ENCODE assay signal across 8 cellular contexts in genomic region chr11:116073854-116074837, GRCh38.
DNase-seq lines count a peak whose midpoint lies in the region; ATAC-seq lines count a peak whose summit lies in the region.

No MANE protein-coding gene starts in this region.

- DNase-seq in Daoy (ENCODE audit: low read depth) (peak; percentile 73), NCI-H1092 treated with DMSO at 0.1 percent for 48 hours (lab: John Stamatoyannopoulos, UW) (peak; percentile 84), LoVo (ENCODE audit: low spot score) (no peak), H4 (ENCODE audit: low spot score) (no peak)
- no peak for DNase-seq in activated naive CD4-positive, alpha-beta T cell treated with anti-CD3 and anti-CD28 coated beads, Interleukin-2, amount 10 ng/mL, durations not matched to agents 7 days and 5 days
- DNase-seq in activated T-cell treated with anti-CD3 and anti-CD28 coated beads, Interleukin-2, amount 50 U/mL, for 1 hour: no peak

- no peaks in the 10 kb centered on the region for H3K27me3 Mint-ChIP-seq in activated naive CD4-positive, alpha-beta T cell treated with anti-CD3 and anti-CD28 coated beads, Interleukin-2, amount 10 ng/mL, durations not matched to agents 7 days and 5 days

- no peaks in the 10 kb centered on the region for H3K27me3 ChIP-seq in endocrine pancreas (ENCODE audit: control insufficient read depth, insufficient read depth, low read length)

- H3K4me1 Mint-ChIP-seq in activated naive CD4-positive, alpha-beta T cell treated with anti-CD3 and anti-CD28 coated beads, Interleukin-2, amount 10 ng/mL, durations not matched to agents 7 days and 5 days: no peaks in the 10 kb centered on the region

- H3K36me3 ChIP-seq in endocrine pancreas (ENCODE audit: control insufficient read depth, insufficient read depth, low read length): no peaks in the 10 kb centered on the region

- H3K36me3 Mint-ChIP-seq in activated naive CD4-positive, alpha-beta T cell treated with anti-CD3 and anti-CD28 coated beads, Interleukin-2, amount 10 ng/mL, durations not matched to agents 7 days and 5 days: no peaks in the 10 kb centered on the region

- ATAC-seq in GM21447 (IDR thresholded peaks at IDR 0.05; ENCODE audit: unreplicated experiment): peak; percentile 60

- no peaks in the 10 kb centered on the region for H3K4me1 ChIP-seq in endocrine pancreas (ENCODE audit: control insufficient read depth, insufficient read depth, low read length)

- H3K27ac Mint-ChIP-seq in activated naive CD4-positive, alpha-beta T cell treated with anti-CD3 and anti-CD28 coated beads, Interleukin-2, amount 10 ng/mL, durations not matched to agents 7 days and 5 days: no peak overlapping the region

- H3K9ac ChIP-seq in endocrine pancreas (ENCODE audit: control insufficient read depth, insufficient read depth, low read length): no peak overlapping the region

- peak overlapping the region; percentile 23 for H3K4me3 ChIP-seq in endocrine pancreas (ENCODE audit: control insufficient read depth, insufficient read depth, low read length)

- no peaks in the 10 kb centered on the region for H3K9me3 ChIP-seq in endocrine pancreas (ENCODE audit: control insufficient read depth, low read length)

- no peak overlapping the region for H3K4me3 Mint-ChIP-seq in activated naive CD4-positive, alpha-beta T cell treated with anti-CD3 and anti-CD28 coated beads, Interleukin-2, amount 10 ng/mL, durations not matched to agents 7 days and 5 days

- H3K9me3 Mint-ChIP-seq in activated naive CD4-positive, alpha-beta T cell treated with anti-CD3 and anti-CD28 coated beads, Interleukin-2, amount 10 ng/mL, durations not matched to agents 7 days and 5 days: no peaks in the 10 kb centered on the region

- CTCF ChIA-PET in activated naive CD4-positive, alpha-beta T cell treated with anti-CD3 and anti-CD28 coated beads, Interleukin-2, amount 10 ng/mL, durations not matched to agents 7 days and 5 days (lab: Charles Lee): no interaction called here

Comparison
In these comparisons a context has a peak if more than half of its experiments do, and no peak if none do; other contexts are left out.
1. DNase-seq: peak in Daoy (single experiment) and NCI-H1092 treated with DMSO at 0.1 percent for 48 hours (single experiment); none in LoVo (single experiment), H4 (single experiment), activated naive CD4-positive, alpha-beta T cell treated with anti-CD3 and anti-CD28 coated beads, Interleukin-2, amount 10 ng/mL, durations not matched to agents 7 days and 5 days (single experiment) and activated T-cell treated with anti-CD3 and anti-CD28 coated beads, Interleukin-2, amount 50 U/mL, for 1 hour (single experiment).